10 cellular contexts compared by ENCODE assay signal in the genomic region with DNA sequence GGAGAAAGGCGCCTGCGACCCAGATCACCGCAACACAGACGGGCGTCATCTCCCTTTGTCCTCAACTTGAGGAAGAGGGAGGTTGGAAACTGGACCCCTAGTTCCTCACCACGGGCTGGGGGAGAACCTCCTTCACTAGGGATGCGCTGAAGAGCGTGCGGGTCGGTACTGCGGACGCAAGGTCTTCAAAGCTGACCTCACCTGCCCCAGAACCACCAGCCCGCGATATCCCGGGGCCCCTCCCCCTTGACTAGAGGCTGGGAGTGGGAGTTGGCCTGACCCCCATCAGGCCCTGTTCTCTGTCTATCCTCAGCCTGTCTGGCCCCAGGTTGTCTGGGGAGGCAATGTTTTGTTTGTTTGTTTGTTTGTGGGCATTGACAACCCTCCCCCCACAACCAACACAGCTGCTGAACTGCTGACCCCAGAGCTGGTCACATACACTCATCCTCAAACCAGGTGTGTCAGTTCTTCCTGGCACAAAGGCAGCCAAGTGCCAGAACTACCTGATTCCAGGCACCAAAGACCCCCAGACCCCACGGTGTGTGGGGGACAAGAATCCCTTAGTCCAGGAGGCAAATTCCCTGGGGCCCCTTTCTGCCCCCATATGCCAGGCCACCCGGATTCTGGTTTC. TPM values are rescaled to one million over a fixed set of nuclear protein-coding genes. Genes with fewer than 3 reads are reported as not detected.
DNase-seq lines count a peak whose midpoint lies in the region; FAIRE-seq and TF ChIP-seq lines count a peak whose summit lies in the region.
"Had no signal": no experiment of that assay in that cellular context is flagged by ENCODE, and none has a peak within 500 bp of the region (broad histone marks: within the 10 kb centered on the region; RNA-seq: fewer than 3 reads in every experiment).

No MANE protein-coding gene starts in this region.

- H3K9me3 ChIP-seq in keratinocyte (ENCODE audit: control insufficient read depth, low read depth, low read length) (no peaks in the 10 kb centered on the region), tibial artery (no peaks in the 10 kb centered on the region)
- H3K9me3 ChIP-seq: SJSA1 had no signal

- H3K4me1 ChIP-seq in keratinocyte (ENCODE audit: control insufficient read depth, extremely low read depth, insufficient read depth, low read length) (peaks cover 51% of the 10 kb centered on the region), tibial artery (peaks cover 4 to 65% (median 45%) of the 10 kb centered on the region in 4 donors)

- H3K27me3 Mint-ChIP-seq in activated naive CD4-positive, alpha-beta T cell treated with anti-CD3 and anti-CD28 coated beads for 36 hours (ENCODE audit: low read depth): peaks cover 26% of the 10 kb centered on the region
- peaks cover 16% of the 10 kb centered on the region for H3K27me3 Mint-ChIP-seq in activated naive CD8-positive, alpha-beta T cell

- H3K9me3 Mint-ChIP-seq in activated naive CD4-positive, alpha-beta T cell treated with anti-CD3 and anti-CD28 coated beads for 36 hours: no peaks in the 10 kb centered on the region
- no peaks in the 10 kb centered on the region for H3K9me3 Mint-ChIP-seq in activated naive CD8-positive, alpha-beta T cell (ENCODE audit: low read depth)

- H3K4me3 ChIP-seq in keratinocyte (ENCODE audit: control insufficient read depth in 2 of 3, extremely low read depth in 1 of 3, insufficient read depth in 2 of 3, low read depth in 1 of 3, low read length in 3 of 3): peak overlapping the region in 1 of 3 experiments; percentile 43
- peak overlapping the region; percentile 20 to 40 for H3K4me3 ChIP-seq in tibial artery
- H3K4me3 ChIP-seq: SJSA1 had no signal

- intact Hi-C loops in activated naive CD4-positive, alpha-beta T cell treated with anti-CD3 and anti-CD28 coated beads for 36 hours (cut with micrococcal nuclease): loop anchor here (2.0 to 5.0 kb wide), 3 partner anchors 78 to 566 kb away; a partner anchor contains a TSS
- intact Hi-C loops in tibial artery (cut with DNase I; ENCODE audit: low total_unique reads): no loop called here

- H3K4me2 ChIP-seq in keratinocyte (ENCODE audit: control insufficient read depth, extremely low read depth, insufficient read depth, low read depth, low read length): peak overlapping the region; percentile 78

- peaks cover 26% of the 10 kb centered on the region for H3K27me3 ChIP-seq in keratinocyte (ENCODE audit: control insufficient read depth, extremely low read depth, insufficient read depth, low read length)
- H3K27me3 ChIP-seq in tibial artery: peaks cover 0 to 54% of the 10 kb centered on the region in 2 donors

- dilution Hi-C loops in keratinocyte (cut with MboI; ENCODE audit: extremely low pct_ligation_motif_present, low sequenced_read_pairs): no loop called here

- H4K20me1 ChIP-seq in keratinocyte (ENCODE audit: control insufficient read depth, extremely low read depth, insufficient read depth, low read length): peaks cover 18% of the 10 kb centered on the region

- H3K27ac Mint-ChIP-seq in activated naive CD4-positive, alpha-beta T cell treated with anti-CD3 and anti-CD28 coated beads for 36 hours: no peak overlapping the region
- H3K27ac Mint-ChIP-seq in activated naive CD8-positive, alpha-beta T cell: no peak overlapping the region

- H2AFZ ChIP-seq in keratinocyte (ENCODE audit: control insufficient read depth, low read length): no peak overlapping the region

- no peak for DNase-seq in activated naive CD4-positive, alpha-beta T cell treated with anti-CD3 and anti-CD28 coated beads for 36 hours
- DNase-seq in activated naive CD4-positive, alpha-beta T cell treated with anti-CD3 and anti-CD28 coated beads, Interleukin-2, amount 50 U/mL, for 16 hours: no peak
- no peak for DNase-seq in keratinocyte (ENCODE audit: low read depth, low spot score)
- DNase-seq in tibial artery: no peak
- no peak for DNase-seq in NCI-H1048 (lab: John Stamatoyannopoulos, UW)
- DNase-seq in D721Med (ENCODE audit: insufficient read length, low spot score): no peak
- no peak for DNase-seq in SKM-1 (lab: John Stamatoyannopoulos, UW; ENCODE audit: unreplicated experiment)

- peaks cover 11% of the 10 kb centered on the region for H3K79me2 ChIP-seq in keratinocyte (ENCODE audit: control insufficient read depth, insufficient read depth, low read length)

- no peak overlapping the region for H3K9ac ChIP-seq in keratinocyte (ENCODE audit: control insufficient read depth, extremely low read depth, insufficient read depth, low read length)

- CTCF ChIA-PET in activated naive CD4-positive, alpha-beta T cell treated with anti-CD3 and anti-CD28 coated beads for 36 hours (lab: Charles Lee): interaction anchor here (0.7 to 5.1 kb wide), 12 partner anchors 8 to 713 kb away, joined by 3 to 91 read pairs (median 6); no protein-coding TSS in a partner anchor

- FAIRE-seq in keratinocyte (lab: Jason Lieb, UNC): no peak
- FAIRE-seq in D721Med (lab: Jason Lieb, UNC): no peak

- peaks cover 52% of the 10 kb centered on the region for H3K4me1 Mint-ChIP-seq in activated naive CD4-positive, alpha-beta T cell treated with anti-CD3 and anti-CD28 coated beads for 36 hours (ENCODE audit: low read depth)
- H3K4me1 Mint-ChIP-seq in activated naive CD8-positive, alpha-beta T cell (ENCODE audit: low read depth): peaks cover 50% of the 10 kb centered on the region

- H3K36me3 ChIP-seq in keratinocyte (ENCODE audit: control insufficient read depth in 2 of 2, extremely low read depth in 1 of 2, insufficient read depth in 2 of 2, low read length in 2 of 2) (peaks cover 10% of the 10 kb centered on the region in 2 experiments), tibial artery (peaks cover 7 to 14% (median 14%) of the 10 kb centered on the region in 3 donors)

- H3K4me3 Mint-ChIP-seq in activated naive CD4-positive, alpha-beta T cell treated with anti-CD3 and anti-CD28 coated beads for 36 hours: peak overlapping the region; percentile 65
- peak overlapping the region; percentile 81 for H3K4me3 Mint-ChIP-seq in activated naive CD8-positive, alpha-beta T cell

- peaks cover 35% of the 10 kb centered on the region for H3K36me3 Mint-ChIP-seq in activated naive CD4-positive, alpha-beta T cell treated with anti-CD3 and anti-CD28 coated beads for 36 hours (ENCODE audit: low read depth)
- H3K36me3 Mint-ChIP-seq in activated naive CD8-positive, alpha-beta T cell: peaks cover 16% of the 10 kb centered on the region

- TF ChIP-seq CTCF in keratinocyte (optimal IDR thresholded peaks at IDR 0.05 in 1 of 3, IDR thresholded peaks at IDR 0.05 in 1 of 3, conservative IDR thresholded peaks at IDR 0.05 in 1 of 3; ENCODE audit: extremely low read depth in 1 of 3, insufficient read depth in 2 of 3, low read length in 3 of 3) (no peak), tibial artery (IDR thresholded peaks at IDR 0.05) (no peak), D721Med (IDR thresholded peaks at IDR 0.05; ENCODE audit: insufficient read depth, missing control alignments) (no peak)

- H3K27ac ChIP-seq in keratinocyte (ENCODE audit: control insufficient read depth, insufficient read depth, low read length): no peak overlapping the region
- H3K27ac ChIP-seq in tibial artery: no peak overlapping the region
- H3K27ac ChIP-seq: SJSA1 had no signal

- H3K9me1 ChIP-seq in keratinocyte (ENCODE audit: control insufficient read depth, extremely low read depth, insufficient read depth, low read length): no peaks in the 10 kb centered on the region

RNA-seq across cellular contexts. Expression of a gene that starts 2.9 kb away (rescaled TPM):
- 100 to 1,000 TPM; 213 to 230 TPM for total RNA-seq in activated naive CD4-positive, alpha-beta T cell treated with anti-CD3 and anti-CD28 coated beads for 36 hours
- polyA plus RNA-seq in keratinocyte: 71.6 to 87.7 TPM (median 77.2 TPM) in 3 replicates
- polyA plus RNA-seq in keratinocyte (2011; ENCODE audit: low read depth): 36.5 TPM
- polyA plus RNA-seq in keratinocyte (2011; cell fraction: cytosol; rRNA removed): 55.9 and 96.8 TPM in 2 replicates
- polyA plus RNA-seq in keratinocyte (2011; cell fraction: nucleus; rRNA removed): 35.1 and 50.2 TPM in 2 replicates
- 61.6 and 114 TPM in 2 replicates for polyA plus RNA-seq in keratinocyte (2012; ENCODE audit: low replicate concordance)
- polyA minus RNA-seq in keratinocyte: 53.6 to 89.6 TPM (median 55.0 TPM) in 3 replicates
- polyA minus RNA-seq in keratinocyte (2011; cell fraction: cytosol; rRNA and poly(A)+ RNA removed): 35.5 TPM
- polyA minus RNA-seq in keratinocyte (2011; cell fraction: nucleus; rRNA and poly(A)+ RNA removed): 7.4 and 10.2 TPM in 2 replicates

RNA-seq across cellular contexts. Expression of a gene that starts 4.4 kb away (rescaled TPM):
- not detected for total RNA-seq in activated naive CD4-positive, alpha-beta T cell treated with anti-CD3 and anti-CD28 coated beads for 36 hours
- not detected in 3 replicates for polyA plus RNA-seq in keratinocyte
- 0.46 TPM for polyA plus RNA-seq in keratinocyte (2011; ENCODE audit: low read depth)
- polyA plus RNA-seq in keratinocyte (2011; cell fraction: cytosol; rRNA removed): not detected in 2 replicates
- polyA plus RNA-seq in keratinocyte (2011; cell fraction: nucleus; rRNA removed): 0.55 TPM in 1 of 2 replicates, not detected in the other
- polyA plus RNA-seq in keratinocyte (2012; ENCODE audit: low replicate concordance): 0.44 TPM in 1 of 2 replicates, not detected in the other
- polyA minus RNA-seq in keratinocyte: not detected in 3 replicates
- polyA minus RNA-seq in keratinocyte (2011; cell fraction: cytosol; rRNA and poly(A)+ RNA removed): not detected
- polyA minus RNA-seq in keratinocyte (2011; cell fraction: nucleus; rRNA and poly(A)+ RNA removed): not detected in 2 replicates
- total RNA-seq: SJSA1 had no signal
- polyA plus RNA-seq: esophagus had no signal

RNA-seq across cellular contexts. Expression of a gene that starts 37.9 kb away (rescaled TPM):
- total RNA-seq in activated naive CD4-positive, alpha-beta T cell treated with anti-CD3 and anti-CD28 coated beads for 36 hours: 10 to 100 TPM; 90.8 to 96.3 TPM
- 47.0 to 104 TPM (median 67.2 TPM) in 3 replicates for polyA plus RNA-seq in keratinocyte
- polyA plus RNA-seq in keratinocyte (2011; ENCODE audit: low read depth): 140 TPM
- 24.2 and 48.7 TPM in 2 replicates for polyA plus RNA-seq in keratinocyte (2011; cell fraction: cytosol; rRNA removed)
- polyA plus RNA-seq in keratinocyte (2011; cell fraction: nucleus; rRNA removed): 172 and 208 TPM in 2 replicates
- polyA plus RNA-seq in keratinocyte (2012; ENCODE audit: low replicate concordance): 60.5 and 103 TPM in 2 replicates
- polyA minus RNA-seq in keratinocyte: 41.9 to 134 TPM (median 45.3 TPM) in 3 replicates
- 31.8 TPM for polyA minus RNA-seq in keratinocyte (2011; cell fraction: cytosol; rRNA and poly(A)+ RNA removed)
- 83.5 and 158 TPM in 2 replicates for polyA minus RNA-seq in keratinocyte (2011; cell fraction: nucleus; rRNA and poly(A)+ RNA removed)
